Comparison of ENCODE assay signal across 1 cellular context in genomic region chr10:130042386-130042785, GRCh38.
TF ChIP-seq lines count a peak whose summit lies in the region.

No MANE protein-coding gene starts in this region.

TF ChIP-seq in HepG2, 621 proteins besides CTCF, POLR2A, EP300 and RAD21 (continued from another document):
- TF ChIP-seq HMGXB3 (CRISPR knock-in tag; IDR thresholded peaks at IDR 0.05; ENCODE audit: borderline replicate concordance) = no peak
- TF ChIP-seq ZBTB3 (CRISPR knock-in tag; IDR thresholded peaks at IDR 0.05; ENCODE audit: borderline replicate concordance, low read depth) = no peak
- TF ChIP-seq RFX3 (CRISPR knock-in tag; IDR thresholded peaks at IDR 0.05) = no peak
- TF ChIP-seq CC2D1A (CRISPR knock-in tag; IDR thresholded peaks at IDR 0.05) = no peak
